ENCODE assay signal across 8 cellular contexts in the genomic region with DNA sequence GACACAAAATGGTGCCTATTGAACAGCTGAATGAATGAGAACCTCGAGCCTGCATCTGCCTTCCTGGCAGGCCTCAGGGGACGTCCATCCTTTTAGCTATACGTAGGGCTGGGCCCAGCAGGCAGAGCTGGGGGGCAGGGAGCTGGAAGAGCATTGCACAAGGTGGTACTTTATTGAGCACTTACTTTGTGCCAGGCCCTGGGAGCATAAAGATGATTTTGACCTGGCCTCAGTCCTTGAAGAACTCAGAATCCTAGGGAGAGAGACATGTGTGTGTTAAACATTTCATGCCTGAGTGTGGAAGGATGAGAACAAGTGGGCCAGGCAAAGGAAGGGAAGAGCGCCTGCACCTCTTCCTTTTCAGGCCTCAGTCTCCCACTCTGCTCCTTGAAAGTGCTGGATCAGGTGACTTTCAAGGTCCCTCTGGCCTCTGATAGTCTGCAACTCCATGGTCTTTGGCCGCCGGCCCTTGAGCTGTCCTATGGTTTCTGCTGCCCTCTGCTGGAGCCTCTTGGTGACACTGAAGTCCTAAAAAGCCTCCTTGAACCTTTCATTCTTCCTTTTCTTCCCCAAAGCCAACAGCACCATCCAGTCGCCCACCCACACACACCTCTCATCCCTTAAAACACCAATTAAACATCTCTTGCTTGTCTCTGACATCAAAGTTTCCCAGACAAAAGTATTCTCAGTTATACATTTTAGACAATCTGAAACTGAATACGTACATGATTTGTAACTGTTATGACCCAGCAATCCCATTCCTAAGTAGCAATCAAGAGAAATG. TPM values are rescaled to one million over a fixed set of nuclear protein-coding genes. Genes with fewer than 3 reads are reported as not detected.
A peak's percentile ranks its signal among the peaks of the same experiment; 100 is the strongest.
DNase-seq lines count a peak whose midpoint lies in the region; ATAC-seq and TF ChIP-seq lines count a peak whose summit lies in the region.

No MANE protein-coding gene starts in this region.

- TF ChIP-seq CTCF in AG09309 (IDR thresholded peaks at IDR 0.05; ENCODE audit: control insufficient read depth, insufficient read depth, low read depth, low read length, missing control alignments) (peak; percentile 91), activated B cell treated with CpG ODN at 0.5 μM for 24 hours (IDR thresholded peaks at IDR 0.05) (no peak)

- H3K4me1 Mint-ChIP-seq in activated B cell treated with CpG ODN at 0.5 μM for 24 hours = peaks cover 9% of the 10 kb centered on the region

- ATAC-seq in GM21576 (IDR thresholded peaks at IDR 0.05; ENCODE audit: unreplicated experiment) (peak; percentile 65), activated B cell treated with CpG ODN at 0.5 μM for 24 hours (ENCODE audit: low read depth) (peak; percentile 36), GM18520 (IDR thresholded peaks at IDR 0.05; ENCODE audit: unreplicated experiment) (no peak)

- H3K27me3 Mint-ChIP-seq in activated B cell treated with CpG ODN at 0.5 μM for 24 hours = peaks cover 57% of the 10 kb centered on the region

- H3K4me3 ChIP-seq in AG09309 (ENCODE audit: control insufficient read depth, low read depth, low read length) = no peak overlapping the region

- H3K9me3 Mint-ChIP-seq in activated B cell treated with CpG ODN at 0.5 μM for 24 hours = no peaks in the 10 kb centered on the region

- POLR2A ChIA-PET in activated B cell treated with CpG ODN at 0.5 μM for 24 hours (lab: Charles Lee) = interaction anchor here (0.6 kb wide), 1 partner anchor 518 kb away, joined by 3 read pairs; no protein-coding TSS in a partner anchor

- H3K36me3 Mint-ChIP-seq in activated B cell treated with CpG ODN at 0.5 μM for 24 hours (ENCODE audit: low read depth) = no peaks in the 10 kb centered on the region

- no peak overlapping the region for H3K27ac Mint-ChIP-seq in activated B cell treated with CpG ODN at 0.5 μM for 24 hours

- H3K4me3 Mint-ChIP-seq in activated B cell treated with CpG ODN at 0.5 μM for 24 hours = no peak overlapping the region

- intact Hi-C loops in activated B cell treated with CpG ODN at 0.5 μM for 24 hours (cut with micrococcal nuclease) = loop anchor here (1.0 to 5.0 kb wide), 7 partner anchors 37 to 265 kb away; a partner anchor contains a TSS

- CTCF ChIA-PET in activated B cell treated with CpG ODN at 0.5 μM for 24 hours (lab: Charles Lee) = interaction anchor here (0.8 to 4.2 kb wide), 18 partner anchors 9 to 270 kb away, joined by 3 to 53 read pairs (median 5); a partner anchor contains a TSS

- peak; percentile 29 for DNase-seq in AG09309 (ENCODE audit: low read depth)
- DNase-seq in NCI-H2227 treated with DMSO at 0.1 percent for 48 hours (lab: John Stamatoyannopoulos, UW) = peak; percentile 80
- DNase-seq in activated B cell treated with CpG ODN at 0.5 μM for 24 hours = peak; percentile 47
- DNase-seq in cerebellum (ENCODE audit: low spot score) = peak; percentile 87
- DNase-seq in left kidney (ENCODE audit: low read depth, low spot score) = peak; percentile 93
- DNase-seq in stimulated activated CD4-positive, alpha-beta T cell treated with anti-CD3 and anti-CD28 coated beads, TNF-alpha, amount 100 ng/mL, for 1 hour (ENCODE audit: low read depth in 3 of 3, low spot score in 1 of 3) = peak in 2 of 3 donors; percentile 16 to 42

RNA-seq across cellular contexts. Expression of a gene that starts 3.5 kb away (rescaled TPM):
- total RNA-seq in activated B cell treated with CpG ODN at 0.5 μM for 24 hours (not detected in 2 replicates), cerebellum (1.8 TPM)

RNA-seq across cellular contexts. Expression of a gene that starts 29.3 kb away (rescaled TPM):
- 0.11 TPM in 1 of 2 replicates, not detected in the other for total RNA-seq in activated B cell treated with CpG ODN at 0.5 μM for 24 hours
- 1.6 TPM for total RNA-seq in cerebellum

RNA-seq across cellular contexts. Expression of a gene that starts 30.4 kb away (rescaled TPM):
- total RNA-seq in activated B cell treated with CpG ODN at 0.5 μM for 24 hours (not detected in 2 replicates), cerebellum (0.64 TPM)

RNA-seq across cellular contexts. Expression of a gene that starts 31.1 kb away (rescaled TPM):
- total RNA-seq in activated B cell treated with CpG ODN at 0.5 μM for 24 hours (not detected in 2 replicates), cerebellum (0.36 TPM)

Comparison
In these comparisons a context has a peak if more than half of its experiments do, and no peak if none do; other contexts are left out.
1. DNase-seq: peak in every context shown above with its lines; median percentile 93 in left kidney; 87 in cerebellum; 80 in NCI-H2227 treated with DMSO at 0.1 percent for 48 hours; 47 in activated B cell treated with CpG ODN at 0.5 μM for 24 hours; 29 in AG09309; 29 in stimulated activated CD4-positive, alpha-beta T cell treated with anti-CD3 and anti-CD28 coated beads, TNF-alpha, amount 100 ng/mL, for 1 hour.